ENCODE assay signal across 8 cellular contexts in the genomic region with DNA sequence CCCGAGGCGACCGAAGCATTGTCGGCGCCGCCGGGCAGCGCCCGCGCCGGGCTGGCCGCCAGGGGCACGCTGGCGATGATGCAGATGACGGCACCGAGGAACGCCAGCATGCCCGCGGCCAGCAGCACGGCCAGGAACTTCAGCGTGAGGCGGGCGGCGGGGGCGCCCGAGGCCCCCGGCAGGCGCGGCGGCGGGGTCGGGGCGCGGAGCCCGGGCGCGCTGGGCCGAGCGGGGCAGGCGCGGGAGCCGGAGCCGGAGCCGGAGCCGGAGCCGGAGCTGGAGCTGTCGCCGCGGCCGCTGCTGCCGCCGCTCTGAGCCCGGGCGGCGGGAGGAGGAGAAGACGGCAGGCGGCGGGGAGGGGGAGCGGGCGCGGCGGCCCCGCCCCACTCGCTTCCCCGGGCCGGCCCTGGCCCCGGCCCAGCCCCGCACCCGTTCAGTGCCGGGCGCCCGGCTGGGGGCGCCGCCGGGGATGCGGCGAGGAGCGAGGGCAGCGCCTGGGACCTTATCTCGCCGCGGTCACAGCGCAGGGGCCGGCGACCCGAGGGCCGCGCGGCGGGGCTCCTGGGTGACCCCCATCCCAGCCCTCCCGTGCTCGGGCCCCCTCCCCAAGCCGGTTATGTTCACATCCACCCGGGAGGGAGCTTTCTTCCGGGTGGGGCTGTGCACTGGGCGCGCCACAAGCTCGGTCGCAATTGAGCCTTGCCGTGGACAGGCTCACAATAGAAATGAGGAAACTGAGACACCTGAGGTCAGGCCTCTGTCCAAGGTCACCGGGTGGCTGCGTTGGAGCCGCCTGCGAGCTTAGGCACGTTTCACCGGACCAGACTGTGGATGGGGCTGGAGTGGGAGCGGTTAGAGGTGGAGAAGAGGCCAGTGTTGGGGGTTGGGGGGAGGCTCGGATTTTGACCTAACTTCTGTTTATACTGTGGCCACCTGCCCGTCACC. TPM values are rescaled to one million over a fixed set of nuclear protein-coding genes. Genes with fewer than 3 reads are reported as not detected.
DNase-seq lines count a peak whose midpoint lies in the region; ATAC-seq and TF ChIP-seq lines count a peak whose summit lies in the region.

TSS of gene NPTXR (minus strand) at position 313 of the 945 bp plus-strand sequence.

- H3K4me3 ChIP-seq in esophagus (ENCODE audit: low read depth in 1 of 2, low read length in 2 of 2) (peak within 1 kb of the TSS; percentile 34 to 45), mucosa of rectum (ENCODE audit: low read length in 2 of 2) (peak within 1 kb of the TSS; percentile 16 to 50), thyroid gland (replicated peaks in 1 of 3) (peak within 1 kb of the TSS in 1 of 3 donors; percentile 38)

- peak within 1 kb of the TSS in 1 of 2 donors; percentile 38 for H3K9ac ChIP-seq in mucosa of rectum (ENCODE audit: low read depth in 1 of 2, low read length in 2 of 2)

- H3K4me1 ChIP-seq in esophagus (ENCODE audit: control insufficient read depth in 2 of 2, insufficient read depth in 2 of 2, low read length in 1 of 2) (peaks cover 0 to 6% of the 10 kb centered on the region in 2 donors), mucosa of rectum (ENCODE audit: control insufficient read depth in 2 of 2, insufficient read depth in 2 of 2, low read length in 2 of 2) (peaks cover 3 to 5% of the 10 kb centered on the region in 2 donors), thyroid gland (peaks cover 5 to 13% of the 10 kb centered on the region in 2 donors)

- peak within 1 kb of the TSS; percentile 42 to 43 for H3K27ac ChIP-seq in esophagus (ENCODE audit: low read depth in 2 of 2, low read length in 1 of 2)
- no peak within 1 kb of the TSS for H3K27ac ChIP-seq in mucosa of rectum (ENCODE audit: low read depth in 2 of 2, low read length in 2 of 2)
- peak within 1 kb of the TSS in 1 of 3 donors; percentile 30 for H3K27ac ChIP-seq in thyroid gland

- H3K9me3 ChIP-seq in esophagus (ENCODE audit: control insufficient read depth in 2 of 2, insufficient read depth in 1 of 2, low read depth in 1 of 2, low read length in 1 of 2) (no peaks in the 10 kb centered on the region), mucosa of rectum (ENCODE audit: control insufficient read depth in 2 of 2, low read length in 2 of 2) (no peaks in the 10 kb centered on the region), thyroid gland (no peaks in the 10 kb centered on the region)

- TF ChIP-seq CTCF in GM10266 (IDR thresholded peaks at IDR 0.05; ENCODE audit: control insufficient read depth, insufficient read depth, low read depth, missing control alignments) (no peak), thyroid gland (IDR thresholded peaks at IDR 0.05) (no peak)

- peak; percentile 55 for DNase-seq in GM10266 (ENCODE audit: extremely low spot score)
- peak; percentile 79 for DNase-seq in NCI-H2227 (lab: John Stamatoyannopoulos, UW; ENCODE audit: unreplicated experiment)
- DNase-seq in activated T-cell treated with anti-CD3 and anti-CD28 coated beads, Interleukin-2, amount 50 U/mL, for 1 hour: peak; percentile 64
- peak; percentile 63 to 68 for DNase-seq in thyroid gland
- no peak for DNase-seq in EL

- WGBS in esophagus, 2 donors: 1 to 2% methylated on average over 68 to 109 of the region's 109 CpGs
- WGBS in thyroid gland, 2 donors: 16 to 22% methylated on average over 8 to 14 of the region's 109 CpGs

- ATAC-seq in GM18511 (IDR thresholded peaks at IDR 0.05; ENCODE audit: unreplicated experiment): no peak

- H3K36me3 ChIP-seq in esophagus (ENCODE audit: control insufficient read depth in 2 of 2, insufficient read depth in 2 of 2, low read length in 1 of 2) (no peaks in the 10 kb centered on the region), mucosa of rectum (ENCODE audit: control insufficient read depth in 2 of 2, insufficient read depth in 2 of 2, low read length in 2 of 2) (no peaks in the 10 kb centered on the region), thyroid gland (no peaks in the 10 kb centered on the region)

- intact Hi-C loops in thyroid gland (cut with DNase I): loop anchor here (5.0 kb wide), 1 partner anchor 62 kb away; no protein-coding TSS in a partner anchor

- H3K27me3 ChIP-seq in esophagus (ENCODE audit: control insufficient read depth in 1 of 2, insufficient read depth in 2 of 2, low read length in 2 of 2) (peaks cover 0 to 7% of the 10 kb centered on the region in 2 donors), mucosa of rectum (ENCODE audit: control insufficient read depth in 2 of 2, insufficient read depth in 2 of 2, low read length in 2 of 2) (peaks cover 34 to 47% of the 10 kb centered on the region in 2 donors), thyroid gland (no peaks in the 10 kb centered on the region)

- peak in 1 of 2 donors; percentile 75 for TF ChIP-seq POLR2A in thyroid gland (IDR thresholded peaks at IDR 0.05)

RNA-seq across cellular contexts. Expression of gene NPTXR, which starts in this region (rescaled TPM):
- polyA plus RNA-seq in esophagus: under 1 TPM; 0.28 to 0.73 TPM
- total RNA-seq in thyroid gland: 1 to 10 TPM; 3.6 to 8.7 (median 4.4) TPM

Comparison
In these comparisons a context has a peak if more than half of its experiments do, and no peak if none do; other contexts are left out.
1. H3K27ac ChIP-seq: peak in esophagus (2 of 2); none in mucosa of rectum (0 of 2).